Comparison of ENCODE assay signal across 21 cellular contexts in the genomic region with DNA sequence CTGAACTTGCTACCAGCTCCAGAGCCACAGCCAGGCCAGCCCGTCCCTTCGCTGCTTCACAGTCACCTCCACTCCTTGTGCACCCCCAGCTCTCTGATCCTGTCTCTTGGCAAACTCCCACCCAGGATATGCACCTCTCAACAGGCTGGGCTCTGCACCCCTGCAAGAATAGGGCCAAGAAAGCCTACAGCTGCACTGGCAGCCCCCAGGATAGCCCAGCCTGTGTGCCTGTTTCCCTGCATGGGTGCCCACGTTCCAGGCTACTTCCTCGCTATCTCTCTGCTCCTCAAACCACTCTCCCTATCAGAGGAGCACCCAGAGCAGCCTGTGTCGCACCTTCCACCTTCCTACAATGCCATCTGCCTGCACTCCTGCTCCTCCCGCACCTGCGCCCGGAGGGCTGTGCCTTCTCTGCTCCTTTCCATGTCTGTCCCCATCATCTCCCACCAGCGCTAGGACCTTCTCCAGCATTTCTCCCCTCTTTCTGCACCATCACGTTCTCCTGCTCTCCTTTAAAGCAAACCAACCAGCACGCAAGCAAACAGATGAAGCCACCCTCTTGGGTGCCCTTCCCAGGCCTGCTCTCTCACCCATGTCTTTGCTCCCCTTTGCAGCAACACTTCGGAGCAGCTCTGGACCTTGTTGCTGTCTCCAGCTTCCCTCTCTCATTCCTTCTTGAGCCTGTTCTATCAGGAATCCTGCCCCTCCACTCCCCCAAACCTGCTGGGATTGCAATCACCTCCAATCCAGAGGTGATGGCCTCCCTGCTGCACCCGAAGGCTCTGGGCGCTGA.
DNase-seq lines count a peak whose midpoint lies in the region; ATAC-seq, FAIRE-seq and TF ChIP-seq lines count a peak whose summit lies in the region.
"Had no signal": no experiment of that assay in that cellular context is flagged by ENCODE, and none has a peak within 500 bp of the region (broad histone marks: within the 10 kb centered on the region; RNA-seq: fewer than 3 reads in every experiment).

No MANE protein-coding gene starts in this region.

- H3K9me3 ChIP-seq in H9 (ENCODE audit: control insufficient read depth, low read depth, low read length) (no peaks in the 10 kb centered on the region), kidney (ENCODE audit: control insufficient read depth in 1 of 2, low read length in 2 of 2) (no peaks in the 10 kb centered on the region), spleen (no peaks in the 10 kb centered on the region)
- H3K9me3 ChIP-seq: prostate gland, testis had no signal

- no peak for TF ChIP-seq CTCF in CD14-positive monocyte (IDR thresholded peaks at IDR 0.05)
- no peak for TF ChIP-seq CTCF in H9 (conservative IDR thresholded peaks at IDR 0.05)
- TF ChIP-seq CTCF in kidney (IDR thresholded peaks at IDR 0.05; ENCODE audit: borderline replicate concordance, extremely low read depth, insufficient read depth) = no peak
- no peak for TF ChIP-seq CTCF in spleen (IDR thresholded peaks at IDR 0.05 in 8 of 11, conservative IDR thresholded peaks at IDR 0.05 in 3 of 11)
- TF ChIP-seq CTCF in GM13976 (IDR thresholded peaks at IDR 0.05; ENCODE audit: borderline replicate concordance, control extremely low read depth, extremely low read depth, insufficient read depth, missing control alignments) = no peak

- H3K27ac Mint-ChIP-seq in CD14-positive monocyte = no peak overlapping the region
- peak overlapping the region in 2 of 3 experiments; percentile 6 to 29; a peak in 1 of 7 replicates for H3K27ac Mint-ChIP-seq in H9
- H3K27ac Mint-ChIP-seq: T-cell had no signal

- H3K36me3 ChIP-seq in kidney (ENCODE audit: control insufficient read depth in 1 of 2, insufficient read depth in 2 of 2, low read length in 2 of 2) (no peaks in the 10 kb centered on the region), spleen (no peaks in the 10 kb centered on the region)
- H3K36me3 ChIP-seq: cardiac muscle cell, prostate gland had no signal

- ATAC-seq in HG03460 (IDR thresholded peaks at IDR 0.05; ENCODE audit: unreplicated experiment) = no peak
- ATAC-seq: naive thymus-derived CD4-positive, alpha-beta T cell; T-cell had no signal

- intact Hi-C loops in CD14-positive monocyte (cut with micrococcal nuclease) = no loop called here
- intact Hi-C loops in kidney (cut with DNase I) = no loop called here
- intact Hi-C loops in spleen (cut with DNase I; ENCODE audit: low total_unique reads) = no loop called here

- H3K79me2 ChIP-seq in H9 (ENCODE audit: insufficient read depth, low read length) = no peaks in the 10 kb centered on the region

- no peaks in the 10 kb centered on the region for H3K79me1 ChIP-seq in H9 (ENCODE audit: insufficient read depth, low read depth, low read length, poor library complexity, severe bottlenecking)

- no peak overlapping the region for H4K8ac ChIP-seq in H9 (replicated peaks; ENCODE audit: insufficient read length, low read depth, low read length)

- no peak overlapping the region for H3K23ac ChIP-seq in H9 (ENCODE audit: insufficient read length, low read depth, low read length)

- no peak overlapping the region for H2BK5ac ChIP-seq in H9 (ENCODE audit: insufficient read length, low read length)

- peak; percentile 31 for DNase-seq in CD14-positive monocyte (ENCODE audit: low spot score)
- peak; percentile 22 for DNase-seq in H9
- DNase-seq in kidney = peak; percentile 41
- DNase-seq in spleen = peak; percentile 63
- no peak for DNase-seq in GM13976 (ENCODE audit: low spot score)
- DNase-seq in activated CD4-positive, alpha-beta T cell treated with anti-CD3 and anti-CD28 coated beads, Interleukin-2, amount 50 U/mL, for 48 hours = no peak
- DNase-seq: activated CD4-positive, alpha-beta T cell treated with anti-CD3 and anti-CD28 coated beads, Interleukin-2, amount 50 U/mL, for 1 hour; Calu3; foreskin melanocyte; GM23248; hypothalamus; NCI-H526 treated with DMSO at 0.1 percent for 48 hours; Right ventricle myocardium superior; testis had no signal

- no peak overlapping the region for H3T11ph ChIP-seq in H9 (ENCODE audit: low read length)

- H3K36me3 Mint-ChIP-seq in CD14-positive monocyte (no peaks in the 10 kb centered on the region), H9 (ENCODE audit: insufficient read depth in 1 of 3, low read depth in 3 of 3) (no peaks in the 10 kb centered on the region)
- H3K36me3 Mint-ChIP-seq: naive thymus-derived CD4-positive, alpha-beta T cell; T-cell had no signal

- H4K5ac ChIP-seq in H9 (ENCODE audit: insufficient read length, low read depth, low read length) = no peak overlapping the region

- H3K4me1 ChIP-seq in H9 (ENCODE audit: insufficient read depth, low read length) = no peaks in the 10 kb centered on the region; the same call in 1 of the 2 replicates
- no peaks in the 10 kb centered on the region for H3K4me1 ChIP-seq in kidney (ENCODE audit: control insufficient read depth in 1 of 2, insufficient read depth in 1 of 2, low read depth in 1 of 2, low read length in 2 of 2)
- H3K4me1 ChIP-seq in spleen = no peaks in the 10 kb centered on the region
- H3K4me1 ChIP-seq: prostate gland, testis had no signal

- no peak overlapping the region for H3K4me3 Mint-ChIP-seq in CD14-positive monocyte
- no peak overlapping the region for H3K4me3 Mint-ChIP-seq in H9
- H3K4me3 Mint-ChIP-seq: naive thymus-derived CD4-positive, alpha-beta T cell; T-cell had no signal

- H3K23me2 ChIP-seq in H9 (ENCODE audit: insufficient read length, low read depth, low read length, poor library complexity, severe bottlenecking) = no peaks in the 10 kb centered on the region

- H3K4me3 ChIP-seq in kidney (ENCODE audit: low read length in 2 of 2) (no peak overlapping the region), spleen (no peak overlapping the region)
- H3K4me3 ChIP-seq: cardiac muscle cell, GM23248, prostate gland, testis had no signal

- no peak overlapping the region for H3K4me2 ChIP-seq in H9 (ENCODE audit: insufficient read depth, insufficient read length, low read length)

- FAIRE-seq in kidney (lab: Jason Lieb, UNC) = no peak
- FAIRE-seq: G401.6, keratinocyte had no signal

- H3K4ac ChIP-seq in H9 (ENCODE audit: low read depth, low read length) = no peak overlapping the region

- peaks cover 1% of the 10 kb centered on the region for H3K4me1 Mint-ChIP-seq in CD14-positive monocyte
- peaks cover 30 to 50% of the 10 kb centered on the region in 2 experiments for H3K4me1 Mint-ChIP-seq in H9
- H3K4me1 Mint-ChIP-seq: naive thymus-derived CD4-positive, alpha-beta T cell; T-cell had no signal

- no peak overlapping the region for H2BK12ac ChIP-seq in H9 (ENCODE audit: insufficient read length, low read depth, low read length)

- no peak overlapping the region for H4K91ac ChIP-seq in H9 (ENCODE audit: insufficient read length, low read depth, low read length)

- no peak overlapping the region for H2AFZ ChIP-seq in H9 (ENCODE audit: low read length)
- H2AFZ ChIP-seq: GM23248 had no signal

- H3K27me3 Mint-ChIP-seq in CD14-positive monocyte (ENCODE audit: low read depth in 3 of 3) (peaks cover 6 to 13% (median 8%) of the 10 kb centered on the region in 3 donors), H9 (ENCODE audit: low read depth) (peaks cover 3% of the 10 kb centered on the region; the same call in 1 of the 2 replicates)

- H3K56ac ChIP-seq in H9 (ENCODE audit: insufficient read length, low read depth, low read length) = no peak overlapping the region

- H3K9ac ChIP-seq in H9 (ENCODE audit: extremely low read depth, insufficient read length, low read length) (no peak overlapping the region), kidney (ENCODE audit: low read length in 2 of 2) (no peak overlapping the region)
- H3K9ac ChIP-seq: GM23248 had no signal

- no peak overlapping the region for H2BK15ac ChIP-seq in H9 (ENCODE audit: low read depth, low read length)

- no peak overlapping the region for H3K18ac ChIP-seq in H9 (ENCODE audit: insufficient read length, low read depth, low read length)

- H3K27ac ChIP-seq in H9 (ENCODE audit: insufficient read length, low read depth, low read length) = no peak overlapping the region
- no peak overlapping the region for H3K27ac ChIP-seq in kidney (ENCODE audit: low read depth in 2 of 2, low read length in 2 of 2)
- H3K27ac ChIP-seq in spleen = no peak overlapping the region
- H3K27ac ChIP-seq: cardiac muscle cell, GM23248, prostate gland, testis had no signal

- TF ChIP-seq POLR2A in spleen (IDR thresholded peaks at IDR 0.05) = no peak

- H4K20me1 ChIP-seq in H9 (ENCODE audit: control insufficient read depth, insufficient read depth, insufficient read length) = no peaks in the 10 kb centered on the region

- no peaks in the 10 kb centered on the region for H3K27me3 ChIP-seq in H9 (ENCODE audit: insufficient read depth, low read length)
- no peaks in the 10 kb centered on the region for H3K27me3 ChIP-seq in spleen (replicated peaks in 1 of 7)
- H3K27me3 ChIP-seq: testis had no signal

- H3K9me3 Mint-ChIP-seq in CD14-positive monocyte = peaks cover 0 to 2% (median 0%) of the 10 kb centered on the region in 7 donors
- no peaks in the 10 kb centered on the region for H3K9me3 Mint-ChIP-seq in H9
- H3K9me3 Mint-ChIP-seq: T-cell had no signal

- H2BK20ac ChIP-seq in H9 (ENCODE audit: low read depth, low read length, poor library complexity, severe bottlenecking) = no peak overlapping the region

- no peak overlapping the region for H3K14ac ChIP-seq in H9 (ENCODE audit: insufficient read depth, low read length)

- whole genome bisulfite sequencing in H9 (ENCODE audit: extremely low coverage, insufficient read length, low lambda C conversion rate) = no CpG with 5 or more reads among the region's 14 CpGs
- WGBS in spleen, 5 donors = 89 to 99% (median 92%) methylated on average over 14 of the region's 14 CpGs

- H2BK120ac ChIP-seq in H9 (ENCODE audit: low read depth, low read length, poor library complexity, severe bottlenecking) = no peak overlapping the region

- no peak overlapping the region for H2AK5ac ChIP-seq in H9 (ENCODE audit: insufficient read length, low read length)

- in situ Hi-C loops in GM13976 (cut with MboI; ENCODE audit: low sequenced_read_pairs, unreplicated experiment) = no loop called here

Comparison
In these comparisons a context has a peak if more than half of its experiments do, and no peak if none do; other contexts are left out.
1. DNase-seq: peak in CD14-positive monocyte (single experiment), H9 (single experiment), kidney (single experiment) and spleen (single experiment); none in GM13976 (single experiment) and activated CD4-positive, alpha-beta T cell treated with anti-CD3 and anti-CD28 coated beads, Interleukin-2, amount 50 U/mL, for 48 hours (0 of 2).
2. H3K27ac Mint-ChIP-seq: peak in H9 (2 of 3); none in CD14-positive monocyte (0 of 7).